Comparison of ENCODE assay signal across 9 cellular contexts in genomic region chr1:226625832-226626576, GRCh38.
DNase-seq lines count a peak whose midpoint lies in the region; ATAC-seq and TF ChIP-seq lines count a peak whose summit lies in the region.
"Had no signal": no experiment of that assay in that cellular context is flagged by ENCODE, and none has a peak within 500 bp of the region (broad histone marks: within the 10 kb centered on the region; RNA-seq: fewer than 3 reads in every experiment).

No MANE protein-coding gene starts in this region.

- H3K9me3 Mint-ChIP-seq in activated naive CD8-positive, alpha-beta T cell treated with anti-CD3 and anti-CD28 coated beads for 36 hours = peaks cover 11% of the 10 kb centered on the region

- H3K36me3 ChIP-seq in psoas muscle (ENCODE audit: insufficient read depth in 1 of 2, low read depth in 1 of 2) = no peaks in the 10 kb centered on the region
- H3K36me3 ChIP-seq: MG63 had no signal

- H3K4me3 Mint-ChIP-seq in activated naive CD8-positive, alpha-beta T cell treated with anti-CD3 and anti-CD28 coated beads for 36 hours = peak overlapping the region; percentile 53

- 79 to 85% (median 84%) methylated on average over 10 of the region's 10 CpGs for WGBS in psoas muscle, 3 donors

- H3K36me3 Mint-ChIP-seq in activated naive CD8-positive, alpha-beta T cell treated with anti-CD3 and anti-CD28 coated beads for 36 hours = peaks cover 26% of the 10 kb centered on the region

- peaks cover 13% of the 10 kb centered on the region for H3K9me3 ChIP-seq in psoas muscle

- no peak for TF ChIP-seq CTCF in psoas muscle (IDR thresholded peaks at IDR 0.05)

- peaks cover 5% of the 10 kb centered on the region for H3K4me1 ChIP-seq in psoas muscle

- no peak overlapping the region for H3K4me3 ChIP-seq in psoas muscle
- H3K4me3 ChIP-seq: MG63 had no signal

- ATAC-seq in GM19328 (IDR thresholded peaks at IDR 0.05; ENCODE audit: unreplicated experiment) (peak; percentile 29), HG02798 (IDR thresholded peaks at IDR 0.05; ENCODE audit: poor library complexity, unreplicated experiment) (peak; percentile 26), psoas muscle (peak; percentile 15 to 47 (median 32)), HG03039 (IDR thresholded peaks at IDR 0.05; ENCODE audit: unreplicated experiment) (no peak)

- H3K27me3 Mint-ChIP-seq in activated naive CD8-positive, alpha-beta T cell treated with anti-CD3 and anti-CD28 coated beads for 36 hours = no peaks in the 10 kb centered on the region

- peaks cover 26% of the 10 kb centered on the region for H3K4me1 Mint-ChIP-seq in activated naive CD8-positive, alpha-beta T cell treated with anti-CD3 and anti-CD28 coated beads for 36 hours

- H3K27me3 ChIP-seq in psoas muscle (ENCODE audit: insufficient read depth in 3 of 3, low read length in 2 of 3) = no peaks in the 10 kb centered on the region
- H3K27me3 ChIP-seq: MG63 had no signal

- no peak for DNase-seq in activated naive CD8-positive, alpha-beta T cell treated with anti-CD3 and anti-CD28 coated beads for 36 hours
- peak in 1 of 2 donors; percentile 44 for DNase-seq in psoas muscle
- no peak for DNase-seq in KG1 (lab: John Stamatoyannopoulos, UW)
- DNase-seq in NCI-H82 treated with DMSO at 0.1 percent for 48 hours (lab: John Stamatoyannopoulos, UW; ENCODE audit: unreplicated experiment) = no peak
- DNase-seq in T1000 (lab: John Stamatoyannopoulos, UW) = no peak

- intact Hi-C loops in psoas muscle (cut with DNase I) = loop anchor here in 1 of 2 donors (2.0 kb wide), 1 partner anchor 815 kb away; no protein-coding TSS in a partner anchor

- H3K27ac ChIP-seq in psoas muscle = no peak overlapping the region

- peak overlapping the region; percentile 88 for H3K27ac Mint-ChIP-seq in activated naive CD8-positive, alpha-beta T cell treated with anti-CD3 and anti-CD28 coated beads for 36 hours
